Comparison of ENCODE assay signal across 1 cellular context in the genomic region with DNA sequence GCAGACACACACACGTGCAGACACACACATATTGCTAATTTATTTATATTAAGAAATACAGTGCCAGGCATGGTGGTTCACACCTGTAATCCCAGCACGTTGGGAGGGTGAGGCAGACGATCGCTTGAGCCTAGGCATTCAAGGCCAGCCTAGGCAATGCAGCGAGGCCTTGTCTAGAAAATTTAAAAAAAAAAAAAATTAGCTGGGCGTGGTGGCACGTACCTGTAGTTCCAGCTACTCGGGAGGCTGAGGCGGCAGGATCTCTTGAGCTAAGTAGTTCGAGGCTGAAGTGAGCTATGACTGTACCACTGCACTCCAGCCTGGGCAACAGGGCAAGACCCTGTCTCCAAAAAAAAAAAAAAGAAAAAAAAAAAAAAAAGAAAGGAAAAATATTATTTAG.
TF ChIP-seq lines count a peak whose summit lies in the region.

No MANE protein-coding gene starts in this region.

TF ChIP-seq in IMR-90, 13 proteins besides CTCF, POLR2A, EP300 and RAD21 (continued from another document):
- TF ChIP-seq, protein P1, sequence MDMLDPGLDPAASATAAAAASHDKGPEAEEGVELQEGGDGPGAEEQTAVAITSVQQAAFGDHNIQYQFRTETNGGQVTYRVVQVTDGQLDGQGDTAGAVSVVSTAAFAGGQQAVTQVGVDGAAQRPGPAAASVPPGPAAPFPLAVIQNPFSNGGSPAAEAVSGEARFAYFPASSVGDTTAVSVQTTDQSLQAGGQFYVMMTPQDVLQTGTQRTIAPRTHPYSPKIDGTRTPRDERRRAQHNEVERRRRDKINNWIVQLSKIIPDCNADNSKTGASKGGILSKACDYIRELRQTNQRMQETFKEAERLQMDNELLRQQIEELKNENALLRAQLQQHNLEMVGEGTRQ (IDR thresholded peaks at IDR 0.05; ENCODE audit: low read depth, low read length) = no peak
- TF ChIP-seq MXI1 (IDR thresholded peaks at IDR 0.05; ENCODE audit: borderline replicate concordance, low read depth, low read length) = no peak
- TF ChIP-seq MAZ (IDR thresholded peaks at IDR 0.05; ENCODE audit: borderline replicate concordance, low read depth, low read length) = no peak
